Comparison of ENCODE assay signal across 22 cellular contexts in the genomic region with DNA sequence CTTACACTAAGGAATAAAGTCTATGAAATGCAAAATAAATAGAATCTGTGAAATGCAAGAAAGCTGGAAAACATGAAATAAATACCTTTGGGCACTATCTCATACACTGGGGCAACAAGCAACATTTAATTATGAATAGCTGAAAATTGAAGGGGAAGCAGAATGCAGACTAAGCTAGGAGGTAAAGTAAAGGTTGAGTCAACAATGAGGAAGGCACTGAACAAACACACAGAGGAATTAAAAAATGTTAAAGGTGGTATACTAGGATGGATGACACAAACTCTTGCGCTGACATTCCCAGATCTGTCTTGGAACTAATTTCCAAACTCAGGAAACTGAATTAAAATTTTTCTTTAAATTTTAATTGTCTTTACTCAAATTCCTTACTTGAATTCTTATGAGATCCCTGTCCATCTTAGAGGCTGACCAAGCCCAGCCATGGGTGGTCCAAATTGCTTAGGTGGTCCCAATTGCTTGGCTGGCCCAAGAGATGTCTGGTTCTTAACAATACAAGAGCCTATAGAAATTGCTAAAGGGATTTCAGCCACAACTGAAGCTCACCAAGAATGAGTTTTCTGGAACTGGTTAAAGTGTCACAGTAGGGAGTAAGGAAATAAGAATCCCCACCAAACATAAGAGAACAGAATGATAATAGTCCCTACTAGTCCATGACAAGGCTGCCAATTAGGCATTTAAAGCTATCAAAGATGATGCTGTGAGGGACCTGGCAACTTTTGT. TPM values are rescaled to one million over a fixed set of nuclear protein-coding genes. Genes with fewer than 3 reads are reported as not detected.
"Had no signal": no experiment of that assay in that cellular context is flagged by ENCODE, and none has a peak within 500 bp of the region (broad histone marks: within the 10 kb centered on the region; RNA-seq: fewer than 3 reads in every experiment).

No MANE protein-coding gene starts in this region.

- H3K4me1 Mint-ChIP-seq: activated CD4-positive, alpha-beta T cell treated with anti-CD3 and anti-CD28 coated beads, Interleukin-2, amount 10 ng/mL, durations not matched to agents 7 days and 5 days; activated naive CD4-positive, alpha-beta T cell treated with anti-CD3 and anti-CD28 coated beads, Interleukin-2, amount 50 U/mL, for 24 hours; stimulated activated effector memory CD8-positive, alpha-beta T cell treated with anti-CD3 and anti-CD28 coated beads, Interleukin-12 subunit alpha, Interleukin-12 subunit beta, amount 100 ng/mL, for 72 hours had no signal

- H3K4me3 ChIP-seq: ascending aorta, esophagus muscularis mucosa, gastroesophageal sphincter, heart left ventricle, lung, sigmoid colon, upper lobe of right lung had no signal

- H3K27me3 Mint-ChIP-seq: activated CD4-positive, alpha-beta T cell treated with anti-CD3 and anti-CD28 coated beads, Interleukin-2, amount 10 ng/mL, durations not matched to agents 7 days and 5 days; activated naive CD4-positive, alpha-beta T cell treated with anti-CD3 and anti-CD28 coated beads, Interleukin-2, amount 50 U/mL, for 24 hours had no signal

- ATAC-seq: gastroesophageal sphincter; heart left ventricle; natural killer cell treated with Interleukin-12 subunit alpha and Interleukin-12 subunit beta and Interleukin-15 and Interleukin-18, amount 100 ng/mL, for 72 hours; stimulated activated effector memory CD8-positive, alpha-beta T cell treated with anti-CD3 and anti-CD28 coated beads, Interleukin-12 subunit alpha, Interleukin-12 subunit beta, amount 100 ng/mL, for 72 hours; upper lobe of right lung had no signal

- H3K4me1 ChIP-seq: ascending aorta, esophagus muscularis mucosa, gastroesophageal sphincter, heart left ventricle, parathyroid adenoma, sigmoid colon, upper lobe of right lung had no signal

- H3K27ac Mint-ChIP-seq: activated CD4-positive, alpha-beta T cell treated with anti-CD3 and anti-CD28 coated beads, Interleukin-2, amount 10 ng/mL, durations not matched to agents 7 days and 5 days; activated naive CD4-positive, alpha-beta T cell treated with anti-CD3 and anti-CD28 coated beads, Interleukin-2, amount 50 U/mL, for 24 hours; natural killer cell treated with Interleukin-12 subunit alpha and Interleukin-12 subunit beta and Interleukin-15 and Interleukin-18, amount 100 ng/mL, for 72 hours; stimulated activated effector memory CD8-positive, alpha-beta T cell treated with anti-CD3 and anti-CD28 coated beads, Interleukin-12 subunit alpha, Interleukin-12 subunit beta, amount 100 ng/mL, for 72 hours had no signal

- H3K9ac ChIP-seq: parathyroid adenoma had no signal

- DNase-seq: activated CD4-positive, alpha-beta T cell treated with anti-CD3 and anti-CD28 coated beads, Interleukin-2, amount 10 ng/mL, durations not matched to agents 7 days and 5 days; activated CD4-positive, CD25-positive, alpha-beta regulatory T cell; activated CD8-positive, alpha-beta memory T cell treated with anti-CD3 and anti-CD28 coated beads for 24 hours; activated CD8-positive, alpha-beta memory T cell treated with anti-CD3 and anti-CD28 coated beads, Interleukin-2, amount 50 U/mL, for 48 hours; activated effector memory CD4-positive, alpha-beta T cell treated with anti-CD3 and anti-CD28 coated beads, Interleukin-2, amount 50 U/mL, for 16 hours; activated T-cell treated with anti-CD3 and anti-CD28 coated beads, Interleukin-2, amount 50 U/mL, for 48 hours; effector CD4-positive, alpha-beta T cell; heart left ventricle; sigmoid colon; stimulated activated CD4-positive, alpha-beta T cell treated with anti-CD3 and anti-CD28 coated beads, Interleukin-4, amount 100 ng/mL, for 24 hours; upper lobe of right lung had no signal

- H3K27me3 ChIP-seq: ascending aorta, esophagus muscularis mucosa, gastroesophageal sphincter, sigmoid colon, upper lobe of right lung had no signal

- H3K4me3 Mint-ChIP-seq: activated CD4-positive, alpha-beta T cell treated with anti-CD3 and anti-CD28 coated beads, Interleukin-2, amount 10 ng/mL, durations not matched to agents 7 days and 5 days; activated naive CD4-positive, alpha-beta T cell treated with anti-CD3 and anti-CD28 coated beads, Interleukin-2, amount 50 U/mL, for 24 hours; natural killer cell treated with Interleukin-12 subunit alpha and Interleukin-12 subunit beta and Interleukin-15 and Interleukin-18, amount 100 ng/mL, for 72 hours; stimulated activated effector memory CD8-positive, alpha-beta T cell treated with anti-CD3 and anti-CD28 coated beads, Interleukin-12 subunit alpha, Interleukin-12 subunit beta, amount 100 ng/mL, for 72 hours had no signal

- H3K79me2 ChIP-seq: parathyroid adenoma had no signal

- H2AFZ ChIP-seq: parathyroid adenoma had no signal

- H3K27ac ChIP-seq: ascending aorta, esophagus muscularis mucosa, gastroesophageal sphincter, heart left ventricle, parathyroid adenoma, sigmoid colon, upper lobe of right lung had no signal

- H3K9me3 ChIP-seq: ascending aorta, esophagus muscularis mucosa, gastroesophageal sphincter, heart left ventricle, sigmoid colon, upper lobe of right lung had no signal

- H3K9me3 Mint-ChIP-seq: activated CD4-positive, alpha-beta T cell treated with anti-CD3 and anti-CD28 coated beads, Interleukin-2, amount 10 ng/mL, durations not matched to agents 7 days and 5 days; activated naive CD4-positive, alpha-beta T cell treated with anti-CD3 and anti-CD28 coated beads, Interleukin-2, amount 50 U/mL, for 24 hours; natural killer cell treated with Interleukin-12 subunit alpha and Interleukin-12 subunit beta and Interleukin-15 and Interleukin-18, amount 100 ng/mL, for 72 hours; stimulated activated effector memory CD8-positive, alpha-beta T cell treated with anti-CD3 and anti-CD28 coated beads, Interleukin-12 subunit alpha, Interleukin-12 subunit beta, amount 100 ng/mL, for 72 hours had no signal

RNA-seq across cellular contexts. Expression of gene ZCCHC13, which starts 41.3 kb away (rescaled TPM):
- total RNA-seq: activated CD4-positive, alpha-beta T cell treated with anti-CD3 and anti-CD28 coated beads, Interleukin-2, amount 10 ng/mL, durations not matched to agents 7 days and 5 days; ascending aorta; endothelial cell of umbilical vein; esophagus muscularis mucosa; gastroesophageal sphincter; heart left ventricle; lung; natural killer cell treated with Interleukin-12 subunit alpha and Interleukin-12 subunit beta and Interleukin-15 and Interleukin-18, amount 100 ng/mL, for 72 hours; sigmoid colon; upper lobe of right lung had no signal
- polyA plus RNA-seq: adipose tissue, endothelial cell of umbilical vein, heart left ventricle, lung, sigmoid colon, thymus had no signal
